In genomic region chr17:39970157-39970692, GRCh38 we compare ENCODE assay signal across 30 cellular contexts. TPM values are rescaled to one million over a fixed set of nuclear protein-coding genes. Genes with fewer than 3 reads are reported as not detected.
"Had no signal": no experiment of that assay in that cellular context is flagged by ENCODE, and none has a peak within 500 bp of the region (broad histone marks: within the 10 kb centered on the region; RNA-seq: fewer than 3 reads in every experiment).

No MANE protein-coding gene starts in this region.

- H3K36me3 ChIP-seq: esophagus squamous epithelium, heart right ventricle, lower lobe of right lung, neutrophil, prostate gland, sigmoid colon, suprapubic skin, vagina had no signal

- H3K9me3 ChIP-seq: esophagus squamous epithelium, heart right ventricle, lower lobe of right lung, neutrophil, prostate gland, sigmoid colon, suprapubic skin, vagina had no signal

- H3K27me3 ChIP-seq: neutrophil, suprapubic skin, vagina had no signal

- DNase-seq: effector memory CD8-positive, alpha-beta T cell; erythroblast; esophagus squamous epithelium; foreskin melanocyte; glutamatergic neuron; heart right ventricle; hippocampal formation; kidney glomerular epithelial cell; left ventricle myocardium superior; lower lobe of right lung; natural killer cell; right cardiac atrium; sigmoid colon; stimulated activated CD4-positive, alpha-beta T cell treated with anti-CD3 and anti-CD28 coated beads, Interleukin-15, amount 100 ng/mL, for 24 hours; stimulated activated CD4-positive, alpha-beta T cell treated with anti-CD3 and anti-CD28 coated beads, Interleukin-2, amount 100 ng/mL, for 48 hours; stimulated activated naive B cell treated with anti-CD40 and anti-IgM and Interleukin-4, amounts not matched to agents 10 μg/mL and 1 μg/mL and 100 μg/mL, for 72 hours; stimulated activated naive CD8-positive, alpha-beta T cell treated with anti-CD3 and anti-CD28 coated beads, Interleukin-15, amount 100 ng/mL, for 72 hours; trophoblast cell had no signal

- H3K27ac ChIP-seq: coronary artery, esophagus squamous epithelium, lower lobe of right lung, neutrophil, prostate gland, sigmoid colon, suprapubic skin, vagina had no signal

- H3K4me3 ChIP-seq: coronary artery, esophagus squamous epithelium, heart right ventricle, lower lobe of right lung, prostate gland, sigmoid colon, suprapubic skin, vagina had no signal

- H3K4me1 ChIP-seq: esophagus squamous epithelium, lower lobe of right lung, prostate gland, sigmoid colon, suprapubic skin, vagina had no signal

- ATAC-seq: effector memory CD8-positive, alpha-beta T cell; heart right ventricle; left ventricle myocardium superior; lower lobe of right lung; natural killer cell; right cardiac atrium; stimulated activated naive B cell treated with anti-CD40 and anti-IgM and Interleukin-4, amounts not matched to agents 10 μg/mL and 1 μg/mL and 100 μg/mL, for 72 hours; stimulated activated naive CD8-positive, alpha-beta T cell treated with anti-CD3 and anti-CD28 coated beads, Interleukin-15, amount 100 ng/mL, for 72 hours had no signal

RNA-seq across cellular contexts. Expression of gene GSDMA, which starts 7.4 kb away (rescaled TPM):
- total RNA-seq: chondrocyte, dermis microvascular lymphatic vessel endothelial cell, neural crest cell, skeletal muscle tissue had no signal

RNA-seq across cellular contexts. Expression of gene LRRC3C, which starts 42.7 kb away (rescaled TPM):
- total RNA-seq: chondrocyte, dermis microvascular lymphatic vessel endothelial cell, esophagus squamous epithelium, heart right ventricle, left ventricle myocardium superior, lower lobe of right lung, mesenteric fat pad, natural killer cell, neural crest cell, osteoblast, prostate gland, right cardiac atrium, sigmoid colon, skeletal muscle tissue, ureter, vagina had no signal

RNA-seq across cellular contexts. Expression of gene CSF3, which starts 45.0 kb away (rescaled TPM):
- total RNA-seq: chondrocyte, left ventricle myocardium superior, natural killer cell, neural crest cell, osteoblast had no signal
